ENCODE assay signal across 2 cellular contexts in the genomic region with DNA sequence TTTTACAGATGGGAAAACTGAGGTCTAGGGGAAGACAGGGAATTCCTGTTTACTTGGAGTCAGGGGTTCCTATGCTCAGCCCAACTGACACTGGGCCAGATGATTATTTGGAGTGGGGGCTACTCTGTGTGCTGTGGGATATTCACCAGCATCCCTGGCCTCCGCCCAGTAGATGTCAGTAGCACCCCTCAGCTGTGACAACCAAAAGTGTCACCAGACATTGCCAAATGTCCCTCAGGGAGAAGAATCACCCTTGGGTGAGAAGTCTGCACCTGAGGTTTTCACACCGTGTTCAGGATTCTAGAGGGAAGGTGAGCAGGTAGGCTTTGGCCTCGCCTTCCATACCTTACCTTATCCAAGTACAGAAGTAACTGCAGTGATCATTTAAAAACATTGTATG.
TF ChIP-seq lines count a peak whose summit lies in the region.

No MANE protein-coding gene starts in this region.

TF ChIP-seq in HEK293, 187 proteins besides CTCF, POLR2A, EP300 and RAD21:
- no peak for TF ChIP-seq ZNF501 (tag by site-specific recombination; IDR thresholded peaks at IDR 0.05)
- peak; percentile 23; the same call in 1 of the 2 replicates for TF ChIP-seq ZNF654 (tag by site-specific recombination; IDR thresholded peaks at IDR 0.05; ENCODE audit: low read depth)

TF ChIP-seq in HepG2, 621 proteins besides CTCF, POLR2A, EP300 and RAD21:
- TF ChIP-seq HIVEP1 (CRISPR knock-in tag; IDR thresholded peaks at IDR 0.05): no peak
- TF ChIP-seq ZNF720 (CRISPR knock-in tag; IDR thresholded peaks at IDR 0.05): no peak
- TF ChIP-seq STAG1 (CRISPR knock-in tag; IDR thresholded peaks at IDR 0.05): peak; percentile 25; the same call in 1 of the 2 replicates
- TF ChIP-seq MAFG (CRISPR knock-in tag; IDR thresholded peaks at IDR 0.05): no peak
- TF ChIP-seq NKX3-1 (CRISPR knock-in tag; IDR thresholded peaks at IDR 0.05): no peak
- peak; percentile 48; the same call in 1 of the 2 replicates for TF ChIP-seq ZMYM4 (CRISPR knock-in tag; IDR thresholded peaks at IDR 0.05)
- TF ChIP-seq, protein P1, sequence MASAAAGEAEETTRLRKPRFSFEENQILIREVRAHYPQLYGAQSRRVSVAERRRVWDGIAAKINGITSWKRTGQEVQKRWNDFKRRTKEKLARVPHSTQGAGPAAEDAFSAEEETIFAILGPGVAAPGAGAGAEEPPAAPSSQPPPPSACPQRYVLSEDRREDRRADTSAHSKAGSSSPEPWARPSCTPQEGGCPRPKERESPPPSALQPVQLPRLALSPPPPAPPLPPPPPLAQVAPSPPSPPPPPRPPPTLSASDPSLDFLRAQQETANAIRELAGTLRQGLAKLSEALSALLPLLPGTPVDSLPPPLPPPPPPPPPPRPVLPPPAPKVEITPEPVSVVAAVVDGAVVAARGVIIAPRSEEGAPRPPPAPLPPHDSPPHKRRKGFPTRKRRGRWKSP (CRISPR knock-in tag; IDR thresholded peaks at IDR 0.05): no peak
- TF ChIP-seq, protein P2, sequence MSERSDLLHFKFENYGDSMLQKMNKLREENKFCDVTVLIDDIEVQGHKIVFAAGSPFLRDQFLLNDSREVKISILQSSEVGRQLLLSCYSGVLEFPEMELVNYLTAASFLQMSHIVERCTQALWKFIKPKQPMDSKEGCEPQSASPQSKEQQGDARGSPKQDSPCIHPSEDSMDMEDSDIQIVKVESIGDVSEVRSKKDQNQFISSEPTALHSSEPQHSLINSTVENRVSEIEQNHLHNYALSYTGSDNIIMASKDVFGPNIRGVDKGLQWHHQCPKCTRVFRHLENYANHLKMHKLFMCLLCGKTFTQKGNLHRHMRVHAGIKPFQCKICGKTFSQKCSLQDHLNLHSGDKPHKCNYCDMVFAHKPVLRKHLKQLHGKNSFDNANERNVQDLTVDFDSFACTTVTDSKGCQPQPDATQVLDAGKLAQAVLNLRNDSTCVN (CRISPR knock-in tag; IDR thresholded peaks at IDR 0.05; ENCODE audit: borderline replicate concordance): no peak
- TF ChIP-seq, protein P3, sequence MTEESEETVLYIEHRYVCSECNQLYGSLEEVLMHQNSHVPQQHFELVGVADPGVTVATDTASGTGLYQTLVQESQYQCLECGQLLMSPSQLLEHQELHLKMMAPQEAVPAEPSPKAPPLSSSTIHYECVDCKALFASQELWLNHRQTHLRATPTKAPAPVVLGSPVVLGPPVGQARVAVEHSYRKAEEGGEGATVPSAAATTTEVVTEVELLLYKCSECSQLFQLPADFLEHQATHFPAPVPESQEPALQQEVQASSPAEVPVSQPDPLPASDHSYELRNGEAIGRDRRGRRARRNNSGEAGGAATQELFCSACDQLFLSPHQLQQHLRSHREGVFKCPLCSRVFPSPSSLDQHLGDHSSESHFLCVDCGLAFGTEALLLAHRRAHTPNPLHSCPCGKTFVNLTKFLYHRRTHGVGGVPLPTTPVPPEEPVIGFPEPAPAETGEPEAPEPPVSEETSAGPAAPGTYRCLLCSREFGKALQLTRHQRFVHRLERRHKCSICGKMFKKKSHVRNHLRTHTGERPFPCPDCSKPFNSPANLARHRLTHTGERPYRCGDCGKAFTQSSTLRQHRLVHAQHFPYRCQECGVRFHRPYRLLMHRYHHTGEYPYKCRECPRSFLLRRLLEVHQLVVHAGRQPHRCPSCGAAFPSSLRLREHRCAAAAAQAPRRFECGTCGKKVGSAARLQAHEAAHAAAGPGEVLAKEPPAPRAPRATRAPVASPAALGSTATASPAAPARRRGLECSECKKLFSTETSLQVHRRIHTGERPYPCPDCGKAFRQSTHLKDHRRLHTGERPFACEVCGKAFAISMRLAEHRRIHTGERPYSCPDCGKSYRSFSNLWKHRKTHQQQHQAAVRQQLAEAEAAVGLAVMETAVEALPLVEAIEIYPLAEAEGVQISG (CRISPR knock-in tag; IDR thresholded peaks at IDR 0.05): peak; percentile 96
- TF ChIP-seq KLF16 (CRISPR knock-in tag; IDR thresholded peaks at IDR 0.05): no peak
- TF ChIP-seq KDM5A (IDR thresholded peaks at IDR 0.05; ENCODE audit: borderline replicate concordance, low read length): no peak
